8 cellular contexts compared by ENCODE assay signal in the genomic region with DNA sequence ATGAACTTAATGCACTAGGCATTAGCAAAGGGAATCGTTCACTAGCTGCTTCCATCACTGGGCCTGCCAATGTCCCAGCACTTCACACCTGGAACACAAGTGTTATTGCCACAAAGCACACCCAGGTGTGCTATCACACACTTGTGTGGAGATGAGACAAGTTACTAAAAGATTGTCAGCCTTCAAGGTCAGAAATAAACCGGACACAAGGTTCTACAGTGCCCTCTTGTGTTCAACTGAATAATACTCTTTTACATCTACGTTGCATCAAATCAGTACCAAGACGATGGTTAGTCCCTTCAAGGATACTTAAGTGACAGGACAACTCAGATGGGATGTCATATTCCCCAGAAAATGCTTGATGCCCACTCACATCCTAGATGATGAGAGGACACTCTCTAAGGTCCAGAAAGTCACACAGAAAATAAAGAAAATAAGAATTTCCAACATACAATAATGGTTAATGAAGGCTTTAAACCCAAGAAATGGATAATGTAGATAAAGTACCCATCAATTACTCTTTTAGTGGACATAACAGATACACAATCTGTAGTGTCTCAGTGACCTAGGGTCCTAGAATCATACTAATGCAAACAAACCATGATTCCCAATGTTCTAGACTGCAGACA. TPM values are rescaled to one million over a fixed set of nuclear protein-coding genes. Genes with fewer than 3 reads are reported as not detected.
DNase-seq lines count a peak whose midpoint lies in the region; ATAC-seq and TF ChIP-seq lines count a peak whose summit lies in the region.

No MANE protein-coding gene starts in this region.

- in situ Hi-C loops in GM13977 (cut with MboI; ENCODE audit: low pct_unique_long_range_greater_than_20kb, low sequenced_read_pairs, unreplicated experiment), result loop anchor here (25.0 kb wide), 1 partner anchor 136 kb away; no protein-coding TSS in a partner anchor

- H3K4me2 ChIP-seq in mesenchymal stem cell (ENCODE audit: low read length, poor library complexity, severe bottlenecking), result no peak overlapping the region

- no peak overlapping the region for H3K4me3 Mint-ChIP-seq in T-helper 2 cell treated with Interferon-gamma antibody and Interleukin-4, amounts not matched to agents 5 μg/mL and 100 μg/mL, for 36 hours

- no peak overlapping the region for H3K14ac ChIP-seq in mesenchymal stem cell (ENCODE audit: low read length in 2 of 2)

- no peak overlapping the region for H4K91ac ChIP-seq in mesenchymal stem cell (ENCODE audit: low read length)

- no peaks in the 10 kb centered on the region for H3K9me3 Mint-ChIP-seq in T-helper 2 cell treated with Interferon-gamma antibody and Interleukin-4, amounts not matched to agents 5 μg/mL and 100 μg/mL, for 36 hours

- DNase-seq in Ammon's horn (ENCODE audit: low spot score) (peak; percentile 68), GM13977 (ENCODE audit: low spot score) (peak; percentile 45), OCI-M1 (lab: John Stamatoyannopoulos, UW) (peak; percentile 57), dermis microvascular lymphatic vessel endothelial cell (ENCODE audit: low read depth in 2 of 2) (peak; percentile 40 to 70), mesenchymal stem cell (peak; percentile 68)
- no peak for DNase-seq in T-helper 2 cell treated with Interferon-gamma antibody and Interleukin-4, amounts not matched to agents 5 μg/mL and 100 μg/mL, for 36 hours (ENCODE audit: low spot score)

- no peak overlapping the region for H3K4ac ChIP-seq in mesenchymal stem cell (ENCODE audit: low read depth in 1 of 2, low read length in 2 of 2)

- peaks cover 62% of the 10 kb centered on the region for H3K36me3 Mint-ChIP-seq in T-helper 2 cell treated with Interferon-gamma antibody and Interleukin-4, amounts not matched to agents 5 μg/mL and 100 μg/mL, for 36 hours (ENCODE audit: low read depth)

- H3K9me3 ChIP-seq in mesenchymal stem cell (ENCODE audit: control insufficient read depth, low read length), result no peaks in the 10 kb centered on the region

- H2AK5ac ChIP-seq in mesenchymal stem cell (ENCODE audit: low read length, severe bottlenecking), result no peak overlapping the region

- no peaks in the 10 kb centered on the region for H3K27me3 ChIP-seq in mesenchymal stem cell (ENCODE audit: control insufficient read depth in 1 of 2, insufficient read depth in 1 of 2, low read length in 2 of 2)

- H3K18ac ChIP-seq in mesenchymal stem cell (ENCODE audit: low read depth in 1 of 2, low read length in 2 of 2), result no peak overlapping the region

- no peak overlapping the region for H3K27ac ChIP-seq in mesenchymal stem cell (ENCODE audit: low read length, poor library complexity, severe bottlenecking)

- TF ChIP-seq CTCF in GM13977 (IDR thresholded peaks at IDR 0.05; ENCODE audit: extremely low read depth, insufficient read depth, missing control alignments), result peak; percentile 57

- H2BK5ac ChIP-seq in mesenchymal stem cell (ENCODE audit: low read depth, low read length, poor library complexity, severe bottlenecking), result no peak overlapping the region

- ATAC-seq in GM21576 (IDR thresholded peaks at IDR 0.05; ENCODE audit: unreplicated experiment) (no peak), HG03159 (IDR thresholded peaks at IDR 0.05; ENCODE audit: unreplicated experiment) (no peak)

- peaks cover 14% of the 10 kb centered on the region for H3K4me1 Mint-ChIP-seq in T-helper 2 cell treated with Interferon-gamma antibody and Interleukin-4, amounts not matched to agents 5 μg/mL and 100 μg/mL, for 36 hours (ENCODE audit: low read depth)

- no peak overlapping the region for H2AFZ ChIP-seq in mesenchymal stem cell (ENCODE audit: low read depth, low read length)

- peaks cover 21% of the 10 kb centered on the region for H3K79me1 ChIP-seq in mesenchymal stem cell (replicated peaks; ENCODE audit: low read length, poor library complexity, severe bottlenecking)

- H3K23ac ChIP-seq in mesenchymal stem cell (ENCODE audit: low read length in 2 of 2), result no peak overlapping the region

- H3K27ac Mint-ChIP-seq in T-helper 2 cell treated with Interferon-gamma antibody and Interleukin-4, amounts not matched to agents 5 μg/mL and 100 μg/mL, for 36 hours, result no peak overlapping the region

- H2BK15ac ChIP-seq in mesenchymal stem cell (ENCODE audit: low read depth, poor library complexity, severe bottlenecking), result no peak overlapping the region

- no peak overlapping the region for H2BK120ac ChIP-seq in mesenchymal stem cell (ENCODE audit: low read depth, low read length)

- no peak overlapping the region for H2BK12ac ChIP-seq in mesenchymal stem cell (ENCODE audit: low read length in 2 of 2)

- no peak overlapping the region for H3K9ac ChIP-seq in mesenchymal stem cell (ENCODE audit: low read length)

- 49% methylated on average over 4 of the region's 4 CpGs for WGBS in mesenchymal stem cell

- H3K27me3 Mint-ChIP-seq in T-helper 2 cell treated with Interferon-gamma antibody and Interleukin-4, amounts not matched to agents 5 μg/mL and 100 μg/mL, for 36 hours (ENCODE audit: low read depth), result no peaks in the 10 kb centered on the region

- peaks cover 15% of the 10 kb centered on the region for H3K4me1 ChIP-seq in mesenchymal stem cell (ENCODE audit: control insufficient read depth, insufficient read depth, low read depth, low read length)

- H3K36me3 ChIP-seq in mesenchymal stem cell (ENCODE audit: control insufficient read depth in 1 of 2, insufficient read depth in 2 of 2, low read depth in 1 of 2, low read length in 2 of 2), result peaks cover 38 to 72% of the 10 kb centered on the region in 2 experiments

- H3K4me3 ChIP-seq in mesenchymal stem cell (ENCODE audit: insufficient read depth in 1 of 2, low read depth in 1 of 2, low read length in 2 of 2), result no peak overlapping the region

- H4K8ac ChIP-seq in mesenchymal stem cell (ENCODE audit: low read length), result no peak overlapping the region

RNA-seq across cellular contexts. Expression of a gene that starts 16.4 kb away (rescaled TPM):
- 66.8 and 89.9 TPM in 2 replicates for total RNA-seq in dermis microvascular lymphatic vessel endothelial cell
- polyA plus RNA-seq in mesenchymal stem cell (2013, experiment 1 of 2), result 117 TPM
- 111 TPM for polyA plus RNA-seq in mesenchymal stem cell (2013, experiment 2 of 2)

RNA-seq across cellular contexts. Expression of a gene that starts 43.3 kb away (rescaled TPM):
- 22.8 and 23.0 TPM in 2 replicates for total RNA-seq in dermis microvascular lymphatic vessel endothelial cell
- 10.5 TPM for polyA plus RNA-seq in mesenchymal stem cell (2013, experiment 1 of 2)
- polyA plus RNA-seq in mesenchymal stem cell (2013, experiment 2 of 2), result 9.6 TPM
